22 cellular contexts compared by ENCODE assay signal in the genomic region with DNA sequence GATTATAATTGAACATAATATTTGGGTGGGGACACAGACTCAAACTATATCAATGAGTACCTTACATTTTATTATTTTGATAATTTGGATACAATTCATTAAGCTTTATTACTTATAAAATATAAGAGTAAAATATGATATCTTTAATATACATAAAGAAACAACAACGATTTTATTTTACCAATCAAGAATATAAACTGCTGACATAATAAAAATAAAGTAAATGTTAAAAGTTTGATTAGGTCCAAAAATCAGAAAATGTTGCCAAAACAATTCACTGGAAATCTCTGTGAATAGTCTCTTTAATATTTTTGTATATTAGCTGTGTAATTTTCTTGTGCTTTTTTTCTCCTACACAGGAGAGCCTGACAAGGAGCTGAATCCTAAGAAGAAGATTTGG. TPM values are rescaled to one million over a fixed set of nuclear protein-coding genes. Genes with fewer than 3 reads are reported as not detected.
"Had no signal": no experiment of that assay in that cellular context is flagged by ENCODE, and none has a peak within 500 bp of the region (broad histone marks: within the 10 kb centered on the region; RNA-seq: fewer than 3 reads in every experiment).

No MANE protein-coding gene starts in this region.

- H3K27ac ChIP-seq: HL-60, RWPE1, SJCRH30 had no signal

- DNase-seq: Karpas-422, KG1, MG63, NCI-H1092, NCI-H1105 treated with DMSO at 0.1 percent for 48 hours, NCI-H1436, NCI-H187, NCI-H2029, NCI-H2081 treated with DMSO at 0.1 percent for 48 hours, NCI-H2171, NCI-H226, NCI-H446, NCI-H510A, NCI-H524 treated with DMSO at 0.1 percent for 48 hours, NCI-H69, NCI-H774, SHP77, SJCRH30 had no signal

- H3K4me3 ChIP-seq: MG63, SJCRH30 had no signal

- H3K4me1 ChIP-seq: SJCRH30 had no signal

- H3K9me3 ChIP-seq: MG63, SJCRH30 had no signal

- FAIRE-seq: HTR-8/SVneo had no signal

- ATAC-seq: SK-N-SH treated with all-trans-retinoic acid at 6 μM for 48 hours had no signal

- H3K27me3 ChIP-seq: MG63, SJCRH30 had no signal

RNA-seq across cellular contexts. Expression of gene GIMD1, which starts 21.4 kb away (rescaled TPM):
- total RNA-seq: SJCRH30 had no signal
